ENCODE assay signal across 8 cellular contexts in the genomic region with DNA sequence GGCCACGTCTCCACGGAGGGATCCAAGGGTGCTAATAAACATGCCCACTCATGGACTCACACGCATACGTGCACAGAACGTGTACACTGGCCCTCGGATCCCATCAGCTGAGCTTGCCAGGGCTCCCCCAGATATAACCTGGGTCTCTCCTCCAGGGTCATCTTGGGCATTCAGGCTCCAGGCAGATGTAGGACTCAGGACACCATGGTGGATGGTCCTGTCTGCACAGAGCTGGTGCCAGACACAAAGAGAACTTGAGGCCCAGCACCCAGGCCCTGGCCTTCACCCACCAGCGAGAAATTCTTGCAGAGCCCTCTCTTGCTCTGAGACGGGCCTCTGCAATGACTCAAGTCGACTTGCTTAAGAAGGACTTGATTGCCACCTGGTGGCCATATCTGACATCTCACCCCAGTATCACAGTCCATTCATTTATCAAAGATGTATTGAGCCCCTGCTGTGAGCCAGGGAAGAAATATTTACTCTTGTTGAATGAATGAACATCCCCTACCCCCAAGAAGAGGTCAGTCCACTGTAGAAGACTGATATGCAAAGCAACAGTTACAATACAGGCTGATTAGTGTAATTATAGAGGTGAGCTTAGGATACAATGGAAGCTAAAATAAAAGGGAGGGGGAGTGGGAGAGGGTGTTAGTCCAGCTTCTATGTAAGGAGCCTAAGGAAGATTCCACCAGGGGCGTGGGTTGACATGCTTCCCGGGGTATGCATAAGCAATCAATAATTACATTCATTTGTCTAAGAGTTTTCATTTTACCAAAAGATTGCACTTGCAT. TPM values are rescaled to one million over a fixed set of nuclear protein-coding genes. Genes with fewer than 3 reads are reported as not detected.
DNase-seq lines count a peak whose midpoint lies in the region; TF ChIP-seq lines count a peak whose summit lies in the region.

No MANE protein-coding gene starts in this region.

- H3K36me3 ChIP-seq in OCI-LY3 (replicated peaks; ENCODE audit: low read depth, low read length): no peaks in the 10 kb centered on the region

- H3K4me2 ChIP-seq in OCI-LY3 (ENCODE audit: low read length): no peak overlapping the region

- peak; percentile 97 for DNase-seq in AG10803 (ENCODE audit: low read depth)
- peak; percentile 92 for DNase-seq in GM19240 (ENCODE audit: insufficient read length, low spot score)
- DNase-seq in KBM-7: peak; percentile 86
- peak; percentile 84 for DNase-seq in activated CD8-positive, alpha-beta memory T cell treated with anti-CD3 and anti-CD28 coated beads, Interleukin-2, amount 50 U/mL, for 4 hours
- DNase-seq in epithelial cell of prostate (ENCODE audit: low read depth, low spot score): peak; percentile 83
- peak; percentile 92 for DNase-seq in myocyte (ENCODE audit: low read depth)
- peak; percentile 88 for DNase-seq in stimulated activated CD8-positive, alpha-beta memory T cell treated with anti-CD3 and anti-CD28 coated beads, Interleukin-4, amount 100 ng/mL, for 48 hours

- H4K20me1 ChIP-seq in OCI-LY3 (ENCODE audit: insufficient read depth, low read length): no peaks in the 10 kb centered on the region

- H3K4me3 ChIP-seq in AG10803 (ENCODE audit: low read length) (no peak overlapping the region), OCI-LY3 (ENCODE audit: low read length) (no peak overlapping the region)

- H3K9me3 ChIP-seq in OCI-LY3 (ENCODE audit: insufficient read depth, low read length): no peaks in the 10 kb centered on the region

- no peaks in the 10 kb centered on the region for H3K79me2 ChIP-seq in OCI-LY3 (ENCODE audit: low read length)

- no peaks in the 10 kb centered on the region for H3K27me3 ChIP-seq in OCI-LY3 (ENCODE audit: low read depth, low read length)

- H3K4me1 ChIP-seq in OCI-LY3 (ENCODE audit: low read length): 0 out of 2 replicates have a peak, but pooled peaks cover 7% of the 10 kb centered on the region

- H3K9ac ChIP-seq in OCI-LY3 (ENCODE audit: low read length): no peak overlapping the region

- H2AFZ ChIP-seq in OCI-LY3 (ENCODE audit: low read depth, low read length): no peak overlapping the region

- in situ Hi-C loops in KBM-7 (cut with MboI; ENCODE audit: low pct_unique_long_range_greater_than_20kb, low sequenced_read_pairs): no loop called here

- H3K27ac ChIP-seq in OCI-LY3 (ENCODE audit: low read length) (no peak overlapping the region), epithelial cell of prostate (no peak overlapping the region)

- TF ChIP-seq CTCF in AG10803 (conservative IDR thresholded peaks at IDR 0.05; ENCODE audit: low read length): peak; percentile 79
- TF ChIP-seq CTCF in OCI-LY3 (IDR thresholded peaks at IDR 0.05; ENCODE audit: low read depth, low read length): peak; percentile 87

RNA-seq across cellular contexts. Expression of gene VPS8, which starts 34.2 kb away (rescaled TPM):
- total RNA-seq in myocyte: 42.3 and 57.4 TPM in 2 replicates
- 15.9 TPM for polyA plus RNA-seq in myocyte (2012)
